8 cellular contexts compared by ENCODE assay signal in genomic region chr1:156601892-156602291, GRCh38. TPM values are rescaled to one million over a fixed set of nuclear protein-coding genes. Genes with fewer than 3 reads are reported as not detected.
A peak's percentile ranks its signal among the peaks of the same experiment; 100 is the strongest.
DNase-seq lines count a peak whose midpoint lies in the region; ATAC-seq and TF ChIP-seq lines count a peak whose summit lies in the region.

No MANE protein-coding gene starts in this region.

- H3K27me3 ChIP-seq in esophagus muscularis mucosa: no peaks in the 10 kb centered on the region

- peak overlapping the region; percentile 68 to 75 (median 72) for H3K4me3 ChIP-seq in esophagus muscularis mucosa
- H3K4me3 ChIP-seq in skeletal muscle cell (ENCODE audit: low read depth, low read length): peak overlapping the region; percentile 79

- no peak for TF ChIP-seq EP300 in esophagus muscularis mucosa (IDR thresholded peaks at IDR 0.05)

- intact Hi-C loops in esophagus muscularis mucosa (cut with DNase I): no loop called here

- no peak for TF ChIP-seq CTCF in esophagus muscularis mucosa (IDR thresholded peaks at IDR 0.05)

- no peaks in the 10 kb centered on the region for H3K9me3 ChIP-seq in esophagus muscularis mucosa

- peaks cover 12 to 21% (median 20%) of the 10 kb centered on the region in 4 donors for H3K36me3 ChIP-seq in esophagus muscularis mucosa

- peaks cover 10 to 28% (median 24%) of the 10 kb centered on the region in 4 donors for H3K4me1 ChIP-seq in esophagus muscularis mucosa

- peak; percentile 32 for ATAC-seq in GM19328 (IDR thresholded peaks at IDR 0.05; ENCODE audit: unreplicated experiment)

- peak overlapping the region; percentile 82 to 83 (median 82) for H3K27ac ChIP-seq in esophagus muscularis mucosa (replicated peaks in 1 of 4)

- DNase-seq in RPMI8226 (peak; percentile 31), esophagus muscularis mucosa (ENCODE audit: extremely low spot score) (no peak), skeletal muscle cell (ENCODE audit: low read depth) (no peak), SKM-1 (lab: John Stamatoyannopoulos, UW; ENCODE audit: unreplicated experiment) (no peak), NCI-H128 (lab: John Stamatoyannopoulos, UW; ENCODE audit: unreplicated experiment) (no peak), NOMO-1 treated with DMSO at 0.1 percent for 48 hours (lab: John Stamatoyannopoulos, UW; ENCODE audit: unreplicated experiment) (no peak), SIG-M5 (lab: John Stamatoyannopoulos, UW) (no peak)

- 76% methylated on average over 10 of the region's 12 CpGs for WGBS in esophagus muscularis mucosa

- TF ChIP-seq POLR2A in esophagus muscularis mucosa (IDR thresholded peaks at IDR 0.05; ENCODE audit: low read depth): no peak

RNA-seq across cellular contexts. Expression of gene GPATCH4, which starts 0.6 kb away (rescaled TPM):
- 10 to 100 TPM; 22.6 to 32.8 (median 26.4) TPM for total RNA-seq in esophagus muscularis mucosa

RNA-seq across cellular contexts. Expression of gene NAXE, which starts 10.3 kb away (rescaled TPM):
- total RNA-seq in esophagus muscularis mucosa: 10 to 100 TPM; 73.5 to 98.0 (median 85.2) TPM

RNA-seq across cellular contexts. Expression of gene HAPLN2, which starts 17.3 kb away (rescaled TPM):
- total RNA-seq in esophagus muscularis mucosa: 1 to 10 TPM in 3 of 4 donors, under 1 TPM in 1; 0.83 to 5.1 (median 2.2) TPM

RNA-seq across cellular contexts. Expression of gene TTC24, which starts 22.4 kb away (rescaled TPM):
- total RNA-seq in esophagus muscularis mucosa: not detected

RNA-seq across cellular contexts. Expression of gene IQGAP3, which starts 29.5 kb away (rescaled TPM):
- 1 to 10 TPM in 1 of 4 donors, under 1 TPM in 2, not detected in 1; 0.06 to 1.1 (median 0.50) TPM for total RNA-seq in esophagus muscularis mucosa
